ENCODE assay signal across 14 cellular contexts in genomic region chr11:134668076-134668475, GRCh38.
DNase-seq lines count a peak whose midpoint lies in the region; ATAC-seq and TF ChIP-seq lines count a peak whose summit lies in the region.
"Had no signal": no experiment of that assay in that cellular context is flagged by ENCODE, and none has a peak within 500 bp of the region (broad histone marks: within the 10 kb centered on the region; RNA-seq: fewer than 3 reads in every experiment).

No MANE protein-coding gene starts in this region.

- no peak overlapping the region for H2AK5ac ChIP-seq in neuronal stem cell (ENCODE audit: low read depth, low read length)

- H3K4me2 ChIP-seq in neuronal stem cell (ENCODE audit: insufficient read depth, low read length, poor library complexity, severe bottlenecking): no peak overlapping the region

- H3K9me3 ChIP-seq in lung (ENCODE audit: control insufficient read depth in 2 of 2, insufficient read depth in 1 of 2, low read length in 1 of 2): peaks cover 0 to 24% of the 10 kb centered on the region in 2 donors
- peaks cover 0 to 4% of the 10 kb centered on the region in 2 donors for H3K9me3 ChIP-seq in neuronal stem cell (replicated peaks in 1 of 2; ENCODE audit: control insufficient read depth in 2 of 2, insufficient read depth in 1 of 2, low read depth in 1 of 2, low read length in 2 of 2)
- H3K9me3 ChIP-seq: HAP-1 had no signal

- intact Hi-C loops in posterior vena cava (cut with DNase I): no loop called here

- H2BK5ac ChIP-seq in neuronal stem cell (ENCODE audit: low read length): no peak overlapping the region

- H3K4me3 ChIP-seq in H7 (ENCODE audit: insufficient read depth, low read depth, low read length) (no peak overlapping the region), lung (no peak overlapping the region), neuronal stem cell (ENCODE audit: low read length in 2 of 2) (no peak overlapping the region)
- H3K4me3 ChIP-seq: HAP-1 had no signal

- H3K36me3 ChIP-seq in H7 (replicated peaks; ENCODE audit: control insufficient read depth, insufficient read depth, low read length): no peaks in the 10 kb centered on the region
- H3K36me3 ChIP-seq in lung (ENCODE audit: control insufficient read depth in 2 of 2, insufficient read depth in 2 of 2, low read length in 2 of 2): no peaks in the 10 kb centered on the region
- H3K36me3 ChIP-seq in neuronal stem cell (replicated peaks in 1 of 2; ENCODE audit: control insufficient read depth in 2 of 2, insufficient read depth in 2 of 2, low read length in 2 of 2): no peaks in the 10 kb centered on the region
- H3K36me3 ChIP-seq: HAP-1 had no signal

- no peak overlapping the region for H2BK15ac ChIP-seq in neuronal stem cell (ENCODE audit: low read length)

- no peak overlapping the region for H3K9ac ChIP-seq in neuronal stem cell (ENCODE audit: low read depth, low read length, poor library complexity)

- H3K79me1 ChIP-seq in neuronal stem cell (ENCODE audit: low read depth, low read length): no peaks in the 10 kb centered on the region

- no peak overlapping the region for H2BK12ac ChIP-seq in neuronal stem cell (ENCODE audit: low read length)

- no peak overlapping the region for H2BK120ac ChIP-seq in neuronal stem cell (ENCODE audit: low read depth, low read length)

- H3K27ac ChIP-seq in lung (ENCODE audit: low read depth in 1 of 2, low read length in 1 of 2): no peak overlapping the region
- no peak overlapping the region for H3K27ac ChIP-seq in neuronal stem cell (replicated peaks; ENCODE audit: low read length)

- H3K14ac ChIP-seq in neuronal stem cell (ENCODE audit: low read length): no peak overlapping the region

- H3K27me3 ChIP-seq in H7 (ENCODE audit: control insufficient read depth, insufficient read depth, low read length) (no peaks in the 10 kb centered on the region; the same call in none of the 2 replicates), lung (ENCODE audit: control insufficient read depth, insufficient read depth) (no peaks in the 10 kb centered on the region), neuronal stem cell (ENCODE audit: control insufficient read depth in 3 of 3, insufficient read depth in 3 of 3, low read depth in 1 of 3, low read length in 3 of 3) (peaks cover 0 to 3% (median 0%) of the 10 kb centered on the region in 3 experiments)

- 86 to 87% methylated on average over 15 of the region's 15 CpGs for WGBS in lung, 2 donors
- WGBS in neuronal stem cell (ENCODE audit: extremely low coverage in 2 of 2, insufficient read length in 2 of 2, insufficient replicate concordance in 1 of 2), 2 donors: no CpG with 5 or more reads among the region's 15 CpGs

- no peak overlapping the region for H4K8ac ChIP-seq in neuronal stem cell (ENCODE audit: low read depth, low read length)

- H2AFZ ChIP-seq in neuronal stem cell (ENCODE audit: low read length): no peak overlapping the region

- no peaks in the 10 kb centered on the region for H3K4me1 ChIP-seq in lung (ENCODE audit: control insufficient read depth in 2 of 2, insufficient read depth in 2 of 2, low read length in 2 of 2)
- H3K4me1 ChIP-seq in neuronal stem cell (ENCODE audit: control insufficient read depth in 2 of 2, insufficient read depth in 1 of 2, low read depth in 1 of 2, low read length in 2 of 2): peaks cover 0 to 11% of the 10 kb centered on the region in 2 donors
- H3K4me1 ChIP-seq: HAP-1 had no signal

- no peak overlapping the region for H3K4ac ChIP-seq in neuronal stem cell (ENCODE audit: low read length)

- H4K91ac ChIP-seq in neuronal stem cell (ENCODE audit: low read depth, low read length, poor library complexity): no peak overlapping the region

- no peak for TF ChIP-seq CTCF in lung (IDR thresholded peaks at IDR 0.05; ENCODE audit: control extremely low read depth, extremely low read depth)

- H3K18ac ChIP-seq in neuronal stem cell (ENCODE audit: low read length): no peak overlapping the region

- ATAC-seq in lung (ENCODE audit: insufficient read depth, low FRiP score) (no peak), HG02938 (IDR thresholded peaks at IDR 0.05; ENCODE audit: unreplicated experiment) (no peak)

- DNase-seq in H7: peak; percentile 18
- DNase-seq in lung (ENCODE audit: low spot score): peak; percentile 22
- DNase-seq in posterior vena cava (ENCODE audit: low spot score): peak; percentile 58
- peak; percentile 35 for DNase-seq in ureter (ENCODE audit: low spot score)
- no peak for DNase-seq in neuronal stem cell (ENCODE audit: low spot score)
- DNase-seq in GM19238 (ENCODE audit: insufficient read length, low spot score): no peak
- DNase-seq: C1 segment of cervical spinal cord; Calu3; CD4-positive, alpha-beta T cell; DMS79; GDM1; GOT3 had no signal

- H3K23ac ChIP-seq in neuronal stem cell (ENCODE audit: low read depth, low read length, poor library complexity): no peak overlapping the region

Comparison
In these comparisons a context has a peak if more than half of its experiments do, and no peak if none do; other contexts are left out.
1. DNase-seq: peak in H7 (single experiment), lung (single experiment), posterior vena cava (single experiment) and ureter (single experiment); none in neuronal stem cell (single experiment) and GM19238 (single experiment).